In the genomic region with DNA sequence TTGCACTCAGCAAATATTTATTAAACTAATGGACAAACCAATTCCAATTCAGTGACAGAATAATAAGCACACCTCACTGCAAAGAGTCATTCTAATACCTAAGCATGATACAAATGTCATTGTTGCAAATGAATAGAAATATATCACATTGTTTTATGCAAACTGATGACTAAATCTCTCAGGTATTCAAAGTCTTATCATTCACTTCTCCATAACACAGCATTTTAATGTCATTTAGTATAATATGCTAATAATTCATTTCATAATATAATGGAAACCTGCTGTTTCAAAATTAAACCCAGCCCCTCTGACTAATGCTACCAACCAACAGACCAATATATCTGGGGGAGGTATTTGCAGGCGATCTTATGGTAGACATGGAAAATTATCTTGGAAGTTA, we compare ENCODE assay signal across 25 cellular contexts.
DNase-seq lines count a peak whose midpoint lies in the region; ATAC-seq, FAIRE-seq and TF ChIP-seq lines count a peak whose summit lies in the region.
"Had no signal": no experiment of that assay in that cellular context is flagged by ENCODE, and none has a peak within 500 bp of the region (broad histone marks: within the 10 kb centered on the region; RNA-seq: fewer than 3 reads in every experiment).

No MANE protein-coding gene starts in this region.

- H3K36me3 Mint-ChIP-seq in astrocyte (ENCODE audit: low read depth, unreplicated experiment): no peaks in the 10 kb centered on the region
- no peaks in the 10 kb centered on the region for H3K36me3 Mint-ChIP-seq in activated T-cell treated with anti-CD3 and anti-CD28 coated beads, Interleukin-2, amount 50 U/mL, for 4 hours (ENCODE audit: insufficient read depth)
- H3K36me3 Mint-ChIP-seq: CD4-positive, CD25-positive, alpha-beta regulatory T cell had no signal

- H3K9me3 ChIP-seq in astrocyte (ENCODE audit: insufficient read depth, low read depth, low read length) (no peaks in the 10 kb centered on the region), upper lobe of right lung (no peaks in the 10 kb centered on the region)
- H3K9me3 ChIP-seq: SJCRH30 had no signal

- no peak overlapping the region for H3K4me3 ChIP-seq in ACC112 (ENCODE audit: low read depth, low read length)
- H3K4me3 ChIP-seq in astrocyte (ENCODE audit: insufficient read depth, low read depth, low read length): no peak overlapping the region
- no peak overlapping the region for H3K4me3 ChIP-seq in fibroblast of the aortic adventitia (ENCODE audit: low read depth, low read length)
- H3K4me3 ChIP-seq in upper lobe of right lung: no peak overlapping the region
- H3K4me3 ChIP-seq: GM23338, SJCRH30 had no signal

- no peak overlapping the region for H3K4me2 ChIP-seq in astrocyte (ENCODE audit: low read length)
- H3K4me2 ChIP-seq: GM23338, KMS-11 had no signal

- H3K27me3 ChIP-seq in ACC112 (ENCODE audit: insufficient read depth, low read length) (no peaks in the 10 kb centered on the region), astrocyte (ENCODE audit: insufficient read depth, low read length) (no peaks in the 10 kb centered on the region), upper lobe of right lung (no peaks in the 10 kb centered on the region)
- H3K27me3 ChIP-seq: SJCRH30 had no signal

- H3K79me2 ChIP-seq in ACC112 (ENCODE audit: control insufficient read depth, insufficient read depth, low read length, unreplicated experiment) (no peaks in the 10 kb centered on the region), astrocyte (ENCODE audit: insufficient read depth, low read length) (no peaks in the 10 kb centered on the region)

- H2AFZ ChIP-seq in ACC112 (ENCODE audit: low read length, unreplicated experiment) (no peak overlapping the region), astrocyte (ENCODE audit: low read depth, low read length) (no peak overlapping the region)
- H2AFZ ChIP-seq: GM23338 had no signal

- intact Hi-C loops in upper lobe of right lung (cut with DNase I): no loop called here

- peak; percentile 41 for FAIRE-seq in astrocyte (lab: Jason Lieb, UNC)
- FAIRE-seq: GM19239 had no signal

- DNase-seq in M059J (ENCODE audit: low read depth) (peak; percentile 2), astrocyte (ENCODE audit: low read depth) (peak; percentile 31), fibroblast of the aortic adventitia (ENCODE audit: low read depth) (peak; percentile 65), upper lobe of right lung (no peak), NCI-H69 (lab: John Stamatoyannopoulos, UW) (no peak)
- no peak for DNase-seq in activated T-cell treated with anti-CD3 and anti-CD28 coated beads, Interleukin-2, amount 50 U/mL, for 4 hours
- DNase-seq: CD4-positive, CD25-positive, alpha-beta regulatory T cell; COR-L47; DMS 273 treated with DMSO at 0.1 percent for 48 hours; DND-41; GDM1; NCI-H1417 treated with DMSO at 0.1 percent for 48 hours; NCI-H187 treated with DMSO at 0.1 percent for 48 hours; NCI-H2227 treated with DMSO at 0.1 percent for 48 hours; NCI-H524; RPMI8226; SJCRH30 had no signal

- no peaks in the 10 kb centered on the region for H3K27me3 Mint-ChIP-seq in astrocyte (ENCODE audit: low read depth, unreplicated experiment)
- H3K27me3 Mint-ChIP-seq in activated T-cell treated with anti-CD3 and anti-CD28 coated beads, Interleukin-2, amount 50 U/mL, for 4 hours (ENCODE audit: low read depth): no peaks in the 10 kb centered on the region

- H3K9me3 Mint-ChIP-seq in astrocyte (ENCODE audit: unreplicated experiment): no peaks in the 10 kb centered on the region
- no peaks in the 10 kb centered on the region for H3K9me3 Mint-ChIP-seq in activated T-cell treated with anti-CD3 and anti-CD28 coated beads, Interleukin-2, amount 50 U/mL, for 4 hours
- H3K9me3 Mint-ChIP-seq: GM23338 had no signal

- H3K4me1 ChIP-seq in ACC112 (ENCODE audit: control insufficient read depth, insufficient read depth, low read length, unreplicated experiment): peaks cover 55% of the 10 kb centered on the region
- no peaks in the 10 kb centered on the region for H3K4me1 ChIP-seq in astrocyte (ENCODE audit: insufficient read depth, low read length)
- H3K4me1 ChIP-seq in upper lobe of right lung: no peaks in the 10 kb centered on the region
- H3K4me1 ChIP-seq: SJCRH30 had no signal

- TF ChIP-seq CTCF in astrocyte (IDR thresholded peaks at IDR 0.05; ENCODE audit: insufficient read depth, low read depth, low read length) (no peak), fibroblast of the aortic adventitia (IDR thresholded peaks at IDR 0.05; ENCODE audit: insufficient read depth, low read length) (no peak), upper lobe of right lung (IDR thresholded peaks at IDR 0.05) (no peak)

- no peak overlapping the region for H3K27ac Mint-ChIP-seq in astrocyte (ENCODE audit: unreplicated experiment)
- H3K27ac Mint-ChIP-seq: B cell; CD4-positive, CD25-positive, alpha-beta regulatory T cell; GM23338 had no signal

- no peak overlapping the region for H3K4me3 Mint-ChIP-seq in astrocyte (ENCODE audit: unreplicated experiment)
- H3K4me3 Mint-ChIP-seq in activated T-cell treated with anti-CD3 and anti-CD28 coated beads, Interleukin-2, amount 50 U/mL, for 4 hours: no peak overlapping the region
- H3K4me3 Mint-ChIP-seq: B cell; CD4-positive, CD25-positive, alpha-beta regulatory T cell; GM23338 had no signal

- H4K20me1 ChIP-seq in astrocyte (ENCODE audit: insufficient read depth, low read length): no peaks in the 10 kb centered on the region

- no peak for ATAC-seq in GM18907 (IDR thresholded peaks at IDR 0.05; ENCODE audit: unreplicated experiment)
- ATAC-seq in upper lobe of right lung: no peak
- ATAC-seq in activated T-cell treated with anti-CD3 and anti-CD28 coated beads, Interleukin-2, amount 50 U/mL, for 4 hours: no peak
- ATAC-seq: GM23338, HCT116 had no signal

- H3K36me3 ChIP-seq in ACC112 (ENCODE audit: insufficient read depth, low read length) (no peaks in the 10 kb centered on the region), astrocyte (ENCODE audit: insufficient read depth, low read length) (no peaks in the 10 kb centered on the region), upper lobe of right lung (no peaks in the 10 kb centered on the region)
- H3K36me3 ChIP-seq: SJCRH30 had no signal

- no peak overlapping the region for H3K9ac ChIP-seq in astrocyte (ENCODE audit: low read length)
- H3K9ac ChIP-seq: KMS-11 had no signal

- H3K4me1 Mint-ChIP-seq in astrocyte (ENCODE audit: low read depth, unreplicated experiment): no peaks in the 10 kb centered on the region
- H3K4me1 Mint-ChIP-seq in activated T-cell treated with anti-CD3 and anti-CD28 coated beads, Interleukin-2, amount 50 U/mL, for 4 hours (ENCODE audit: low read depth): no peaks in the 10 kb centered on the region
- H3K4me1 Mint-ChIP-seq: B cell; CD4-positive, CD25-positive, alpha-beta regulatory T cell had no signal

- peak overlapping the region; percentile 47 for H3K27ac ChIP-seq in ACC112 (ENCODE audit: low read depth, low read length)
- H3K27ac ChIP-seq in astrocyte (ENCODE audit: low read depth, low read length): no peak overlapping the region
- H3K27ac ChIP-seq in upper lobe of right lung: no peak overlapping the region
- H3K27ac ChIP-seq: 22Rv1, KMS-11, SJCRH30 had no signal

Comparison
In these comparisons a context has a peak if more than half of its experiments do, and no peak if none do; other contexts are left out.
1. DNase-seq: peak in M059J (single experiment), astrocyte (single experiment) and fibroblast of the aortic adventitia (single experiment); none in upper lobe of right lung (single experiment), NCI-H69 (single experiment) and activated T-cell treated with anti-CD3 and anti-CD28 coated beads, Interleukin-2, amount 50 U/mL, for 4 hours (single experiment).